21 cellular contexts compared by ENCODE assay signal in genomic region chr13:65631078-65631477, GRCh38.
DNase-seq lines count a peak whose midpoint lies in the region; ATAC-seq and TF ChIP-seq lines count a peak whose summit lies in the region.
"Had no signal": no experiment of that assay in that cellular context is flagged by ENCODE, and none has a peak within 500 bp of the region (broad histone marks: within the 10 kb centered on the region; RNA-seq: fewer than 3 reads in every experiment).

No MANE protein-coding gene starts in this region.

- BruUV-seq in PC-3 (replicated peaks; lab: Mats Ljungman, UMichigan) = no TSS peak

- no peaks in the 10 kb centered on the region for H4K20me1 ChIP-seq in PC-3 (ENCODE audit: low read length)

- no peak overlapping the region for H3K9ac ChIP-seq in PC-3 (ENCODE audit: low read length)
- H3K9ac ChIP-seq in mesenchymal stem cell (ENCODE audit: low read length) = peak overlapping the region; percentile 70

- no peaks in the 10 kb centered on the region for H3K9me3 Mint-ChIP-seq in progenitor cell of endocrine pancreas (ENCODE audit: low read depth)
- H3K9me3 Mint-ChIP-seq: GM23338 had no signal

- H3K4me3 ChIP-seq in PC-3 (ENCODE audit: low read length) (no peak overlapping the region), astrocyte of the spinal cord (ENCODE audit: low read depth, low read length) (no peak overlapping the region), mesenchymal stem cell (ENCODE audit: insufficient read depth in 1 of 2, low read depth in 1 of 2, low read length in 2 of 2) (peak overlapping the region in 1 of 2 experiments; percentile 26)
- H3K4me3 ChIP-seq: GM23338, HAP-1 had no signal

- H2BK15ac ChIP-seq in mesenchymal stem cell (ENCODE audit: low read depth, poor library complexity, severe bottlenecking) = no peak overlapping the region

- H3K14ac ChIP-seq in mesenchymal stem cell (ENCODE audit: low read length in 2 of 2) = no peak overlapping the region

- no peak overlapping the region for H3K4ac ChIP-seq in mesenchymal stem cell (ENCODE audit: low read depth in 1 of 2, low read length in 2 of 2)

- WGBS in mesenchymal stem cell = no CpG with 5 or more reads among the region's 2 CpGs

- TF ChIP-seq CTCF in PC-3 (conservative IDR thresholded peaks at IDR 0.05; ENCODE audit: low read depth, low read length) = no peak
- no peak for TF ChIP-seq CTCF in astrocyte of the spinal cord (IDR thresholded peaks at IDR 0.05; ENCODE audit: low read depth, low read length)
- no peak for TF ChIP-seq CTCF in progenitor cell of endocrine pancreas (IDR thresholded peaks at IDR 0.05; ENCODE audit: unreplicated experiment)

- no peak overlapping the region for H3K18ac ChIP-seq in mesenchymal stem cell (ENCODE audit: low read depth in 1 of 2, low read length in 2 of 2)

- H3K9me3 ChIP-seq in PC-3 (ENCODE audit: low read length) (no peaks in the 10 kb centered on the region), mesenchymal stem cell (ENCODE audit: control insufficient read depth, low read length) (no peaks in the 10 kb centered on the region)
- H3K9me3 ChIP-seq: HAP-1 had no signal

- H3K23ac ChIP-seq in mesenchymal stem cell (ENCODE audit: low read length in 2 of 2) = no peak overlapping the region

- no peaks in the 10 kb centered on the region for H3K27me3 Mint-ChIP-seq in progenitor cell of endocrine pancreas
- H3K27me3 Mint-ChIP-seq: B cell had no signal

- H3K4me3 Mint-ChIP-seq in progenitor cell of endocrine pancreas (ENCODE audit: low read depth) = no peak overlapping the region
- H3K4me3 Mint-ChIP-seq: B cell, GM23338 had no signal

- H3F3A ChIP-seq in PC-3 (ENCODE audit: low read length, unreplicated experiment) = no peaks in the 10 kb centered on the region

- H4K8ac ChIP-seq in mesenchymal stem cell (ENCODE audit: low read length) = no peak overlapping the region

- no peak overlapping the region for H2BK12ac ChIP-seq in mesenchymal stem cell (ENCODE audit: low read length in 2 of 2)

- no peaks in the 10 kb centered on the region for H3K36me3 ChIP-seq in PC-3 (ENCODE audit: low read depth, low read length)
- no peaks in the 10 kb centered on the region for H3K36me3 ChIP-seq in mesenchymal stem cell (ENCODE audit: control insufficient read depth in 1 of 2, insufficient read depth in 2 of 2, low read depth in 1 of 2, low read length in 2 of 2)
- H3K36me3 ChIP-seq: HAP-1 had no signal

- no peak overlapping the region for H2AK5ac ChIP-seq in mesenchymal stem cell (ENCODE audit: low read length, severe bottlenecking)

- H3K79me1 ChIP-seq in mesenchymal stem cell (replicated peaks; ENCODE audit: low read length, poor library complexity, severe bottlenecking) = no peaks in the 10 kb centered on the region

- H3K27me3 ChIP-seq in PC-3 (ENCODE audit: low read length) = no peaks in the 10 kb centered on the region
- H3K27me3 ChIP-seq in mesenchymal stem cell (ENCODE audit: control insufficient read depth in 1 of 2, insufficient read depth in 1 of 2, low read length in 2 of 2) = no peaks in the 10 kb centered on the region

- H2AFZ ChIP-seq in PC-3 (ENCODE audit: low read length) (no peak overlapping the region), mesenchymal stem cell (ENCODE audit: low read depth, low read length) (no peak overlapping the region)
- H2AFZ ChIP-seq: GM23338 had no signal

- no peaks in the 10 kb centered on the region for H3K79me2 ChIP-seq in PC-3 (ENCODE audit: low read length)

- no peak overlapping the region for H3K27ac ChIP-seq in PC-3 (ENCODE audit: low read length)
- H3K27ac ChIP-seq in mesenchymal stem cell (ENCODE audit: low read length, poor library complexity, severe bottlenecking) = no peak overlapping the region
- H3K27ac ChIP-seq: HL-60 had no signal

- in situ Hi-C loops in astrocyte of the spinal cord (cut with HindIII; ENCODE audit: low sequenced_read_pairs) = no loop called here

- CTCF ChIA-PET in PC-3 (lab: Charles Lee) = no interaction called here

- no peaks in the 10 kb centered on the region for H3K4me1 Mint-ChIP-seq in progenitor cell of endocrine pancreas (ENCODE audit: low read depth)
- H3K4me1 Mint-ChIP-seq: B cell had no signal

- H4K91ac ChIP-seq in mesenchymal stem cell (ENCODE audit: low read length) = no peak overlapping the region

- H3K36me3 Mint-ChIP-seq in progenitor cell of endocrine pancreas (ENCODE audit: insufficient read depth) = no peaks in the 10 kb centered on the region

- no peak overlapping the region for H3K27ac Mint-ChIP-seq in progenitor cell of endocrine pancreas
- H3K27ac Mint-ChIP-seq: B cell, GM23338 had no signal

- H2BK5ac ChIP-seq in mesenchymal stem cell (ENCODE audit: low read depth, low read length, poor library complexity, severe bottlenecking) = no peak overlapping the region

- H3K9me2 ChIP-seq in PC-3 (replicated peaks; ENCODE audit: low read length) = no peaks in the 10 kb centered on the region

- POLR2A ChIA-PET in PC-3 (lab: Charles Lee; ENCODE audit: unreplicated experiment) = interaction anchor here (0.6 kb wide), 1 partner anchor 762 kb away, joined by 3 read pairs; no protein-coding TSS in a partner anchor

- intact Hi-C loops in PC-3 (cut with micrococcal nuclease) = no loop called here

- no peak for ATAC-seq in PC-3
- ATAC-seq in HG03571 (IDR thresholded peaks at IDR 0.05; ENCODE audit: unreplicated experiment) = no peak
- ATAC-seq: GM23338 had no signal

- no peak overlapping the region for H2BK120ac ChIP-seq in mesenchymal stem cell (ENCODE audit: low read depth, low read length)

- no peaks in the 10 kb centered on the region for H3K4me1 ChIP-seq in PC-3 (ENCODE audit: insufficient read depth, low read length)
- no peaks in the 10 kb centered on the region for H3K4me1 ChIP-seq in mesenchymal stem cell (ENCODE audit: control insufficient read depth, insufficient read depth, low read depth, low read length)
- H3K4me1 ChIP-seq: HAP-1 had no signal

- H3K4me2 ChIP-seq in PC-3 (ENCODE audit: low read length) (0 out of 2 replicates have a peak overlapping the region, but pooled peaks have one; percentile 20), mesenchymal stem cell (ENCODE audit: low read length, poor library complexity, severe bottlenecking) (no peak overlapping the region)
- H3K4me2 ChIP-seq: GM23338 had no signal

- DNase-seq in GM03348 (ENCODE audit: low spot score) = peak; percentile 2
- no peak for DNase-seq in PC-3
- peak; percentile 4 for DNase-seq in astrocyte of the spinal cord (ENCODE audit: low read depth, low spot score)
- DNase-seq in mesenchymal stem cell = no peak
- no peak for DNase-seq in superior temporal gyrus (ENCODE audit: extremely low spot score)
- no peak for DNase-seq in LoVo (ENCODE audit: low spot score)
- DNase-seq in progenitor cell of endocrine pancreas (ENCODE audit: low spot score, unreplicated experiment) = no peak
- DNase-seq: KG1, MV-4-11, NCI-H1105 treated with DMSO at 0.1 percent for 48 hours, NCI-H1694, NCI-H2081 treated with DMSO at 0.1 percent for 48 hours, NCI-H2171 treated with DMSO at 0.1 percent for 48 hours, NCI-H446, NCI-H526 treated with DMSO at 0.1 percent for 48 hours, Right ventricle myocardium superior had no signal

Comparison
In these comparisons a context has a peak if more than half of its experiments do, and no peak if none do; other contexts are left out.
1. DNase-seq: peak in GM03348 (single experiment) and astrocyte of the spinal cord (single experiment); none in PC-3 (single experiment), mesenchymal stem cell (single experiment), superior temporal gyrus (single experiment), LoVo (single experiment) and progenitor cell of endocrine pancreas (single experiment).